19 cellular contexts compared by ENCODE assay signal in genomic region chr9:70012569-70012968, GRCh38. TPM values are rescaled to one million over a fixed set of nuclear protein-coding genes. Genes with fewer than 3 reads are reported as not detected.
DNase-seq lines count a peak whose midpoint lies in the region; TF ChIP-seq lines count a peak whose summit lies in the region.
"Had no signal": no experiment of that assay in that cellular context is flagged by ENCODE, and none has a peak within 500 bp of the region (broad histone marks: within the 10 kb centered on the region; RNA-seq: fewer than 3 reads in every experiment).

No MANE protein-coding gene starts in this region.

- no peak overlapping the region for H3K14ac ChIP-seq in H9 (ENCODE audit: insufficient read depth, low read length)

- no peak overlapping the region for H3T11ph ChIP-seq in H9 (ENCODE audit: low read length)

- H2BK12ac ChIP-seq in H9 (ENCODE audit: insufficient read length, low read depth, low read length): no peak overlapping the region

- H2AFZ ChIP-seq in H9 (ENCODE audit: low read length): no peak overlapping the region
- H2AFZ ChIP-seq in neural progenitor cell (replicated peaks): peak overlapping the region; percentile 40

- H4K20me1 ChIP-seq in H9 (ENCODE audit: control insufficient read depth, insufficient read depth, insufficient read length) (no peaks in the 10 kb centered on the region), neural progenitor cell (ENCODE audit: low read depth) (no peaks in the 10 kb centered on the region)

- H3K4me1 Mint-ChIP-seq in H9 (peaks cover 6% of the 10 kb centered on the region in 2 experiments; a peak in 1 of 4 replicates), neural progenitor cell (no peaks in the 10 kb centered on the region)
- H3K4me1 Mint-ChIP-seq: IgD-negative memory B cell had no signal

- H2BK120ac ChIP-seq in H9 (ENCODE audit: low read depth, low read length, poor library complexity, severe bottlenecking): no peak overlapping the region

- H2BK15ac ChIP-seq in H9 (ENCODE audit: low read depth, low read length): no peak overlapping the region

- H3K4me3 Mint-ChIP-seq in H9 (no peak overlapping the region), neural progenitor cell (no peak overlapping the region)
- H3K4me3 Mint-ChIP-seq: IgD-negative memory B cell had no signal

- H3K4me2 ChIP-seq in H9 (ENCODE audit: insufficient read depth, insufficient read length, low read length): no peak overlapping the region
- no peak overlapping the region for H3K4me2 ChIP-seq in neural progenitor cell
- H3K4me2 ChIP-seq: A549 had no signal

- no peaks in the 10 kb centered on the region for H3K27me3 Mint-ChIP-seq in H9 (ENCODE audit: low read depth)
- no peaks in the 10 kb centered on the region for H3K27me3 Mint-ChIP-seq in neural progenitor cell (ENCODE audit: insufficient read depth, low read depth)

- H3K18ac ChIP-seq in H9 (ENCODE audit: insufficient read length, low read depth, low read length): no peak overlapping the region

- H3K27ac Mint-ChIP-seq in H9 (no peak overlapping the region), neural progenitor cell (no peak overlapping the region)
- H3K27ac Mint-ChIP-seq: IgD-negative memory B cell had no signal

- DNase-seq in NCI-H82 (lab: John Stamatoyannopoulos, UW) (peak; percentile 9), NCI-H82 treated with DMSO at 0.1 percent for 48 hours (lab: John Stamatoyannopoulos, UW; ENCODE audit: unreplicated experiment) (no peak), H9 (peak; percentile 47), WERI-Rb-1 (peak; percentile 29), neural progenitor cell (ENCODE audit: low spot score) (peak; percentile 33), NCI-H2171 treated with DMSO at 0.1 percent for 48 hours (lab: John Stamatoyannopoulos, UW) (no peak), DMS153 treated with DMSO at 0.1 percent for 48 hours (lab: John Stamatoyannopoulos, UW; ENCODE audit: unreplicated experiment) (no peak)
- no peak for DNase-seq in activated CD4-positive, alpha-beta T cell treated with anti-CD3 and anti-CD28 coated beads for 4 hours
- DNase-seq: C1 segment of cervical spinal cord; MV-4-11; NCI-H1436; NCI-H2081 treated with DMSO at 0.1 percent for 48 hours; NCI-H510A treated with DMSO at 0.1 percent for 48 hours; NK-92 treated with Interleukin-12 subunit alpha and Interleukin-12 subunit beta, amount 100 ng/mL, for 24 hours; SHP77 treated with DMSO at 0.1 percent for 48 hours had no signal

- H4K91ac ChIP-seq in H9 (ENCODE audit: insufficient read length, low read depth, low read length): no peak overlapping the region

- no peaks in the 10 kb centered on the region for H3K9me3 ChIP-seq in H9 (ENCODE audit: control insufficient read depth, low read depth, low read length)
- no peaks in the 10 kb centered on the region for H3K9me3 ChIP-seq in WERI-Rb-1 (ENCODE audit: severe bottlenecking)
- H3K9me3 ChIP-seq in neural progenitor cell (ENCODE audit: low read depth): no peaks in the 10 kb centered on the region
- H3K9me3 ChIP-seq: A549, HAP-1 had no signal

- H4K5ac ChIP-seq in H9 (ENCODE audit: insufficient read length, low read depth, low read length): no peak overlapping the region

- no peak overlapping the region for H2BK20ac ChIP-seq in H9 (ENCODE audit: low read depth, low read length, poor library complexity, severe bottlenecking)

- H2AK5ac ChIP-seq in H9 (ENCODE audit: insufficient read length, low read length): no peak overlapping the region

- H2BK5ac ChIP-seq in H9 (ENCODE audit: insufficient read length, low read length): no peak overlapping the region

- no peak overlapping the region for H3K4ac ChIP-seq in H9 (ENCODE audit: low read depth, low read length)

- H3K79me1 ChIP-seq in H9 (ENCODE audit: insufficient read depth, low read depth, low read length, poor library complexity, severe bottlenecking): no peaks in the 10 kb centered on the region

- no peaks in the 10 kb centered on the region for H3K36me3 Mint-ChIP-seq in H9 (ENCODE audit: insufficient read depth in 1 of 3, low read depth in 3 of 3)
- H3K36me3 Mint-ChIP-seq in neural progenitor cell: no peaks in the 10 kb centered on the region
- H3K36me3 Mint-ChIP-seq: IgD-negative memory B cell had no signal

- no peaks in the 10 kb centered on the region for H3K4me1 ChIP-seq in H9 (ENCODE audit: insufficient read depth, low read length)
- H3K4me1 ChIP-seq in neural progenitor cell: no peaks in the 10 kb centered on the region
- H3K4me1 ChIP-seq: A549 had no signal

- no peaks in the 10 kb centered on the region for H3K23me2 ChIP-seq in H9 (ENCODE audit: insufficient read length, low read depth, low read length, poor library complexity, severe bottlenecking)

- TF ChIP-seq CTCF in H9 (conservative IDR thresholded peaks at IDR 0.05) (no peak), WERI-Rb-1 (IDR thresholded peaks at IDR 0.05; ENCODE audit: low read depth, low read length) (no peak), neural progenitor cell (IDR thresholded peaks at IDR 0.05) (no peak)

- H3K36me3 ChIP-seq in WERI-Rb-1 (no peaks in the 10 kb centered on the region), neural progenitor cell (no peaks in the 10 kb centered on the region)
- H3K36me3 ChIP-seq: HAP-1 had no signal

- no peaks in the 10 kb centered on the region for H3K27me3 ChIP-seq in H9 (ENCODE audit: insufficient read depth, low read length)
- H3K27me3 ChIP-seq in WERI-Rb-1 (ENCODE audit: insufficient read depth, low read depth, severe bottlenecking): no peaks in the 10 kb centered on the region
- H3K27me3 ChIP-seq in neural progenitor cell: no peaks in the 10 kb centered on the region

- H3K9me3 Mint-ChIP-seq in H9 (no peaks in the 10 kb centered on the region), neural progenitor cell (no peaks in the 10 kb centered on the region)
- H3K9me3 Mint-ChIP-seq: IgD-negative memory B cell had no signal

- no peaks in the 10 kb centered on the region for H3K79me2 ChIP-seq in H9 (ENCODE audit: insufficient read depth, low read length)
- no peaks in the 10 kb centered on the region for H3K79me2 ChIP-seq in neural progenitor cell (ENCODE audit: low read depth)

- no peak overlapping the region for H3K56ac ChIP-seq in H9 (ENCODE audit: insufficient read length, low read depth, low read length)

- H3K27ac ChIP-seq in H9 (ENCODE audit: insufficient read length, low read depth, low read length): no peak overlapping the region
- H3K27ac ChIP-seq in WERI-Rb-1: no peak overlapping the region
- H3K27ac ChIP-seq in neural progenitor cell: no peak overlapping the region
- H3K27ac ChIP-seq: A549 had no signal

- H3K23ac ChIP-seq in H9 (ENCODE audit: insufficient read length, low read depth, low read length): no peak overlapping the region

- H4K8ac ChIP-seq in H9 (replicated peaks; ENCODE audit: insufficient read length, low read depth, low read length): no peak overlapping the region

- no CpG with 5 or more reads among the region's 1 CpG for WGBS in H9 (ENCODE audit: extremely low coverage, insufficient read length, low lambda C conversion rate)

- H3F3A ChIP-seq in neural progenitor cell (ENCODE audit: low read depth): no peaks in the 10 kb centered on the region

- no peak overlapping the region for H3K9ac ChIP-seq in H9 (ENCODE audit: extremely low read depth, insufficient read length, low read length)
- H3K9ac ChIP-seq in neural progenitor cell: no peak overlapping the region

- H3K4me3 ChIP-seq in WERI-Rb-1 (ENCODE audit: low read depth, low read length) (no peak overlapping the region), neural progenitor cell (no peak overlapping the region)
- H3K4me3 ChIP-seq: A549, HAP-1 had no signal

RNA-seq across cellular contexts. Expression of gene MAMDC2, which starts 31.1 kb away (rescaled TPM):
- total RNA-seq in H9 (2021): 4.6 TPM in 2 replicates
- total RNA-seq in neural progenitor cell (ENCODE audit: low replicate concordance): 20.9 and 28.7 TPM in 2 replicates
- total RNA-seq: OCI-LY7 had no signal

Comparison
In these comparisons a context has a peak if more than half of its experiments do, and no peak if none do; other contexts are left out.
1. DNase-seq: peak in NCI-H82 (single experiment), H9 (single experiment), WERI-Rb-1 (single experiment) and neural progenitor cell (single experiment); none in NCI-H82 treated with DMSO at 0.1 percent for 48 hours (single experiment), NCI-H2171 treated with DMSO at 0.1 percent for 48 hours (single experiment), DMS153 treated with DMSO at 0.1 percent for 48 hours (single experiment) and activated CD4-positive, alpha-beta T cell treated with anti-CD3 and anti-CD28 coated beads for 4 hours (0 of 2).